33 cellular contexts compared by ENCODE assay signal in genomic region chr1:160004427-160004826, GRCh38. TPM values are rescaled to one million over a fixed set of nuclear protein-coding genes. Genes with fewer than 3 reads are reported as not detected.
"Had no signal": no experiment of that assay in that cellular context is flagged by ENCODE, and none has a peak within 500 bp of the region (broad histone marks: within the 10 kb centered on the region; RNA-seq: fewer than 3 reads in every experiment).

No MANE protein-coding gene starts in this region.

- H3K27ac ChIP-seq: adrenal gland, body of pancreas, KMS-11, WERI-Rb-1 had no signal

- H3K27me3 ChIP-seq: body of pancreas had no signal

- H3K36me3 ChIP-seq: adrenal gland, WERI-Rb-1 had no signal

- ATAC-seq: activated CD8-positive, alpha-beta T cell treated with anti-CD3 and anti-CD28 coated beads for 36 hours; activated naive CD4-positive, alpha-beta T cell treated with anti-CD3 and anti-CD28 coated beads, Interleukin-2, amount 50 U/mL, for 72 hours; body of pancreas; Panc1; Right ventricle myocardium inferior; SK-N-SH treated with all-trans-retinoic acid at 6 μM for 48 hours had no signal

- H3K4me1 ChIP-seq: adrenal gland, body of pancreas had no signal

- DNase-seq: activated CD4-positive, alpha-beta T cell treated with anti-CD3 and anti-CD28 coated beads for 1 hour; activated CD4-positive, alpha-beta T cell treated with anti-CD3 and anti-CD28 coated beads for 48 hours; activated CD4-positive, alpha-beta T cell treated with anti-CD3 and anti-CD28 coated beads, Interleukin-2, amount 50 U/mL, for 4 hours; activated CD4-positive, CD25-positive, alpha-beta regulatory T cell; activated CD8-positive, alpha-beta T cell treated with anti-CD3 and anti-CD28 coated beads for 36 hours; activated gamma-delta T cell treated with Interleukin-2 at 50 U/mL for 16 hours; activated naive CD4-positive, alpha-beta T cell treated with anti-CD3 and anti-CD28 coated beads for 36 hours; activated T-cell treated with anti-CD3 and anti-CD28 coated beads, Interleukin-2, amount 50 U/mL, for 24 hours; adrenal gland; body of pancreas; cerebellar nuclear complex; NCI-H1105; NCI-H1436; NCI-H1694; NCI-H1930; NCI-H2081 treated with DMSO at 0.1 percent for 48 hours; NCI-H226; NCI-H446 treated with DMSO at 0.1 percent for 48 hours; NCI-H524; SIG-M5; T-helper 1 cell; T1000 had no signal

- H3K9me3 ChIP-seq: adrenal gland, body of pancreas had no signal

- H3K4me2 ChIP-seq: KMS-11 had no signal

- H3K27ac Mint-ChIP-seq: activated CD8-positive, alpha-beta T cell treated with anti-CD3 and anti-CD28 coated beads for 36 hours; activated naive CD4-positive, alpha-beta T cell treated with anti-CD3 and anti-CD28 coated beads for 36 hours; activated T-cell treated with anti-CD3 and anti-CD28 coated beads, Interleukin-2, amount 50 U/mL, for 24 hours had no signal

- H3K9ac ChIP-seq: KMS-11 had no signal

- H3K36me3 Mint-ChIP-seq: activated naive CD4-positive, alpha-beta T cell treated with anti-CD3 and anti-CD28 coated beads, Interleukin-2, amount 50 U/mL, for 72 hours had no signal

- H3K4me3 ChIP-seq: adrenal gland, body of pancreas had no signal

- H3K4me3 Mint-ChIP-seq: activated CD8-positive, alpha-beta T cell treated with anti-CD3 and anti-CD28 coated beads for 36 hours; activated naive CD4-positive, alpha-beta T cell treated with anti-CD3 and anti-CD28 coated beads for 36 hours; activated T-cell treated with anti-CD3 and anti-CD28 coated beads, Interleukin-2, amount 50 U/mL, for 24 hours had no signal

- H3K9me3 Mint-ChIP-seq: activated CD8-positive, alpha-beta T cell treated with anti-CD3 and anti-CD28 coated beads for 36 hours; activated naive CD4-positive, alpha-beta T cell treated with anti-CD3 and anti-CD28 coated beads for 36 hours; activated naive CD4-positive, alpha-beta T cell treated with anti-CD3 and anti-CD28 coated beads, Interleukin-2, amount 50 U/mL, for 72 hours; activated T-cell treated with anti-CD3 and anti-CD28 coated beads, Interleukin-2, amount 50 U/mL, for 24 hours had no signal

RNA-seq across cellular contexts. Expression of gene SLAMF9, which starts 50.4 kb away (rescaled TPM):
- total RNA-seq: activated CD8-positive, alpha-beta memory T cell treated with anti-CD3 and anti-CD28 coated beads for 36 hours; activated CD8-positive, alpha-beta T cell treated with anti-CD3 and anti-CD28 coated beads for 36 hours; activated naive CD4-positive, alpha-beta T cell treated with anti-CD3 and anti-CD28 coated beads for 36 hours; activated naive CD4-positive, alpha-beta T cell treated with anti-CD3 and anti-CD28 coated beads, Interleukin-2, amount 50 U/mL, for 72 hours; adrenal gland; body of pancreas; M059J; Right ventricle myocardium inferior; T-helper 2 cell treated with Interferon-gamma antibody and Interleukin-4, amounts not matched to agents 100 ng/mL and 5 ng/mL, for 36 hours had no signal
- polyA plus RNA-seq: adrenal gland had no signal

RNA-seq across cellular contexts. Expression of gene IGSF9, which starts 59.0 kb away (rescaled TPM):
- total RNA-seq: activated naive CD4-positive, alpha-beta T cell treated with anti-CD3 and anti-CD28 coated beads for 36 hours; activated naive CD4-positive, alpha-beta T cell treated with anti-CD3 and anti-CD28 coated beads, Interleukin-2, amount 50 U/mL, for 72 hours; RPMI7951; SK-MEL-5 had no signal
